25 cellular contexts compared by ENCODE assay signal in genomic region chr16:58709338-58709737, GRCh38. TPM values are rescaled to one million over a fixed set of nuclear protein-coding genes. Genes with fewer than 3 reads are reported as not detected.
A peak's percentile ranks its signal among the peaks of the same experiment; 100 is the strongest.
DNase-seq lines count a peak whose midpoint lies in the region; ATAC-seq and TF ChIP-seq lines count a peak whose summit lies in the region.
"Had no signal": no experiment of that assay in that cellular context is flagged by ENCODE, and none has a peak within 500 bp of the region (broad histone marks: within the 10 kb centered on the region; RNA-seq: fewer than 3 reads in every experiment).

No MANE protein-coding gene starts in this region.

- no peak overlapping the region for H4K8ac ChIP-seq in trophoblast cell (ENCODE audit: low read depth, low read length)

- H2AFZ ChIP-seq in trophoblast cell (ENCODE audit: insufficient read depth, low read length, poor library complexity), result no peak overlapping the region

- no peak overlapping the region for H2BK5ac ChIP-seq in trophoblast cell (ENCODE audit: low read depth, low read length, poor library complexity)

- no peak overlapping the region for H3K4me3 Mint-ChIP-seq in activated B cell treated with CpG ODN at 0.5 μM for 24 hours
- H3K4me3 Mint-ChIP-seq: activated naive CD8-positive, alpha-beta T cell treated with anti-CD3 and anti-CD28 coated beads for 36 hours; naive B cell; stimulated activated naive B cell treated with anti-CD40 and anti-IgM and Interleukin-4, amounts not matched to agents 10 μg/mL and 1 μg/mL and 100 μg/mL, for 72 hours had no signal

- no CpG with 5 or more reads among the region's 7 CpGs for WGBS in trophoblast cell (ENCODE audit: extremely low coverage, insufficient coverage, insufficient read length)

- H4K91ac ChIP-seq in trophoblast cell (ENCODE audit: low read depth, low read length), result no peak overlapping the region

- peak overlapping the region; percentile 2 for H3K9ac ChIP-seq in trophoblast cell (ENCODE audit: low read length)
- H3K9ac ChIP-seq: BLaER1 treated with 17β-estradiol and CSF1 and Interleukin-3, amounts not matched to agents 10 nM and 100 nM; KMS-11 had no signal

- H2BK12ac ChIP-seq in trophoblast cell (ENCODE audit: low read length), result no peak overlapping the region

- no peaks in the 10 kb centered on the region for H3K79me2 ChIP-seq in trophoblast cell (ENCODE audit: control insufficient read depth, insufficient read depth, low read length, poor library complexity)

- DNase-seq in activated B cell treated with CpG ODN at 0.5 μM for 24 hours, result no peak
- no peak for DNase-seq in trophoblast cell
- DNase-seq in amygdala (lab: John Stamatoyannopoulos, UW), result no peak
- no peak for DNase-seq in KG1 (lab: John Stamatoyannopoulos, UW)
- no peak for DNase-seq in COR-L47 (lab: John Stamatoyannopoulos, UW)
- DNase-seq in head of caudate nucleus, result no peak
- DNase-seq: activated CD4-positive, alpha-beta T cell treated with anti-CD3 and anti-CD28 coated beads, Interleukin-2, amount 50 U/mL, for 48 hours; activated effector memory CD4-positive, alpha-beta T cell treated with Interleukin-2 at 50 U/mL for 16 hours; activated naive CD8-positive, alpha-beta T cell treated with anti-CD3 and anti-CD28 coated beads for 36 hours; Caco-2; heart left ventricle; naive B cell; NCI-H2171; NCI-H524; NK-92 treated with Interleukin-12 subunit alpha and Interleukin-12 subunit beta, amount 100 ng/mL, for 24 hours; retina; SHP77 treated with DMSO at 0.1 percent for 48 hours; stimulated activated CD4-positive, alpha-beta T cell treated with anti-CD3 and anti-CD28 coated beads, Interleukin-2, amount 100 ng/mL, for 48 hours; stimulated activated naive B cell treated with anti-CD40 and anti-IgM and Interleukin-4, amounts not matched to agents 10 μg/mL and 1 μg/mL and 100 μg/mL, for 72 hours; uterus had no signal

- H3K18ac ChIP-seq in trophoblast cell (ENCODE audit: low read length), result no peak overlapping the region

- ATAC-seq in GM18499 (IDR thresholded peaks at IDR 0.05; ENCODE audit: insufficient read depth, unreplicated experiment), result peak; percentile 76
- ATAC-seq in HG03095 (IDR thresholded peaks at IDR 0.05; ENCODE audit: unreplicated experiment), result peak; percentile 87
- ATAC-seq in activated B cell treated with CpG ODN at 0.5 μM for 24 hours (ENCODE audit: low read depth), result peak; percentile 47
- ATAC-seq: heart left ventricle, left lobe of liver had no signal

- no peak overlapping the region for H2BK120ac ChIP-seq in trophoblast cell (ENCODE audit: insufficient read depth, low read length, poor library complexity)

- no peaks in the 10 kb centered on the region for H3K79me1 ChIP-seq in trophoblast cell (ENCODE audit: low read length)

- H4K12ac ChIP-seq in trophoblast cell (ENCODE audit: low read depth, low read length), result no peak overlapping the region

- no peaks in the 10 kb centered on the region for H3K27me3 ChIP-seq in trophoblast cell (ENCODE audit: insufficient read depth, low read length)
- H3K27me3 ChIP-seq: BLaER1 treated with 17β-estradiol and CSF1 and Interleukin-3, amounts not matched to agents 10 nM and 100 nM; heart left ventricle; uterus had no signal

- no peak for TF ChIP-seq CTCF in activated B cell treated with CpG ODN at 0.5 μM for 24 hours (IDR thresholded peaks at IDR 0.05)

- H3K9me3 Mint-ChIP-seq in activated B cell treated with CpG ODN at 0.5 μM for 24 hours, result no peaks in the 10 kb centered on the region
- H3K9me3 Mint-ChIP-seq: activated naive CD8-positive, alpha-beta T cell treated with anti-CD3 and anti-CD28 coated beads for 36 hours; naive B cell; stimulated activated naive B cell treated with anti-CD40 and anti-IgM and Interleukin-4, amounts not matched to agents 10 μg/mL and 1 μg/mL and 100 μg/mL, for 72 hours had no signal

- no peak overlapping the region for H2AK5ac ChIP-seq in trophoblast cell (ENCODE audit: low read length)

- H3K23ac ChIP-seq in trophoblast cell (ENCODE audit: low read length), result no peak overlapping the region

- H3K4ac ChIP-seq in trophoblast cell (ENCODE audit: low read depth, low read length), result no peak overlapping the region

- H3K4me1 Mint-ChIP-seq in activated B cell treated with CpG ODN at 0.5 μM for 24 hours, result peaks cover 5% of the 10 kb centered on the region
- H3K4me1 Mint-ChIP-seq: activated naive CD8-positive, alpha-beta T cell treated with anti-CD3 and anti-CD28 coated beads for 36 hours; stimulated activated naive B cell treated with anti-CD40 and anti-IgM and Interleukin-4, amounts not matched to agents 10 μg/mL and 1 μg/mL and 100 μg/mL, for 72 hours had no signal

- H3K4me3 ChIP-seq in trophoblast cell (ENCODE audit: low read depth, low read length), result no peak overlapping the region
- H3K4me3 ChIP-seq: BLaER1 treated with 17β-estradiol and CSF1 and Interleukin-3, amounts not matched to agents 10 nM and 100 nM; heart left ventricle; uterus had no signal

- POLR2A ChIA-PET in activated B cell treated with CpG ODN at 0.5 μM for 24 hours (lab: Charles Lee), result no interaction called here

- no peak overlapping the region for H3K4me2 ChIP-seq in trophoblast cell (ENCODE audit: low read length)
- H3K4me2 ChIP-seq: BLaER1 treated with 17β-estradiol and CSF1 and Interleukin-3, amounts not matched to agents 10 nM and 100 nM; KMS-11 had no signal

- H3K27ac Mint-ChIP-seq in activated B cell treated with CpG ODN at 0.5 μM for 24 hours, result peak overlapping the region; percentile 25
- H3K27ac Mint-ChIP-seq: activated naive CD8-positive, alpha-beta T cell treated with anti-CD3 and anti-CD28 coated beads for 36 hours; stimulated activated naive B cell treated with anti-CD40 and anti-IgM and Interleukin-4, amounts not matched to agents 10 μg/mL and 1 μg/mL and 100 μg/mL, for 72 hours had no signal

- no peaks in the 10 kb centered on the region for H3K27me3 Mint-ChIP-seq in activated B cell treated with CpG ODN at 0.5 μM for 24 hours
- H3K27me3 Mint-ChIP-seq: activated naive CD8-positive, alpha-beta T cell treated with anti-CD3 and anti-CD28 coated beads for 36 hours; naive B cell; stimulated activated naive B cell treated with anti-CD40 and anti-IgM and Interleukin-4, amounts not matched to agents 10 μg/mL and 1 μg/mL and 100 μg/mL, for 72 hours had no signal

- peaks cover 2 to 3% of the 10 kb centered on the region in 2 experiments for H3K4me1 ChIP-seq in trophoblast cell (ENCODE audit: control insufficient read depth in 1 of 2, insufficient read depth in 2 of 2, low read length in 2 of 2)
- H3K4me1 ChIP-seq: uterus had no signal

- intact Hi-C loops in activated B cell treated with CpG ODN at 0.5 μM for 24 hours (cut with micrococcal nuclease), result no loop called here
- intact Hi-C loops in head of caudate nucleus (cut with DNase I), result no loop called here

- peaks cover 55% of the 10 kb centered on the region for H3K36me3 Mint-ChIP-seq in activated B cell treated with CpG ODN at 0.5 μM for 24 hours (ENCODE audit: low read depth)

- H3K27ac ChIP-seq in trophoblast cell (ENCODE audit: low read depth, low read length), result no peak overlapping the region
- H3K27ac ChIP-seq: BLaER1 treated with 17β-estradiol and CSF1 and Interleukin-3, amounts not matched to agents 10 nM and 100 nM; heart left ventricle; KMS-11; uterus had no signal

- CTCF ChIA-PET in activated B cell treated with CpG ODN at 0.5 μM for 24 hours (lab: Charles Lee), result interaction anchor here (1.4 kb wide), 1 partner anchor 47 kb away, joined by 4 read pairs; no protein-coding TSS in a partner anchor

- H3K9me3 ChIP-seq in trophoblast cell (ENCODE audit: insufficient read depth, low read depth, low read length), result peaks cover 2% of the 10 kb centered on the region
- H3K9me3 ChIP-seq: BLaER1 treated with 17β-estradiol and CSF1 and Interleukin-3, amounts not matched to agents 10 nM and 100 nM; Caco-2; heart left ventricle; uterus had no signal

- H3K36me3 ChIP-seq in trophoblast cell (ENCODE audit: control insufficient read depth in 1 of 2, insufficient read depth in 2 of 2, low read length in 2 of 2), result peaks cover 27 to 41% of the 10 kb centered on the region in 2 experiments
- H3K36me3 ChIP-seq: uterus had no signal

- no peak overlapping the region for H3K14ac ChIP-seq in trophoblast cell (ENCODE audit: low read length)

RNA-seq across cellular contexts. Expression of gene SLC38A7, which starts 24.8 kb away (rescaled TPM):
- 14.5 and 18.8 TPM in 2 replicates for total RNA-seq in activated B cell treated with CpG ODN at 0.5 μM for 24 hours
- 18.8 and 19.7 TPM in 2 replicates for polyA plus RNA-seq in trophoblast cell (2013)

RNA-seq across cellular contexts. Expression of gene GOT2, which starts 24.8 kb away (rescaled TPM):
- 53.6 and 59.2 TPM in 2 replicates for total RNA-seq in activated B cell treated with CpG ODN at 0.5 μM for 24 hours
- polyA plus RNA-seq in trophoblast cell (2013), result 61.0 and 63.3 TPM in 2 replicates
